Comparison of ENCODE assay signal across 12 cellular contexts in genomic region chr2:195468771-195469170, GRCh38.
A peak's percentile ranks its signal among the peaks of the same experiment; 100 is the strongest.
DNase-seq lines count a peak whose midpoint lies in the region; ATAC-seq and TF ChIP-seq lines count a peak whose summit lies in the region.
"Had no signal": no experiment of that assay in that cellular context is flagged by ENCODE, and none has a peak within 500 bp of the region (broad histone marks: within the 10 kb centered on the region; RNA-seq: fewer than 3 reads in every experiment).

No MANE protein-coding gene starts in this region.

- H3K4me2 ChIP-seq in MM.1S (ENCODE audit: low read depth, low read length), result peak overlapping the region; percentile 57

- peak overlapping the region; percentile 64 for H3K27ac ChIP-seq in MM.1S (ENCODE audit: low read length)
- no peak overlapping the region for H3K27ac ChIP-seq in transverse colon
- H3K27ac ChIP-seq: neutrophil had no signal

- in situ Hi-C loops in transverse colon (cut with MboI; ENCODE audit: low pct_ligation_motif_present in 1 of 4, low pct_unique_long_range_greater_than_20kb in 1 of 4, low sequenced_read_pairs in 3 of 4), result no loop called here

- TF ChIP-seq EP300 in transverse colon (IDR thresholded peaks at IDR 0.05; ENCODE audit: low read depth), result no peak

- no peak overlapping the region for H2AFZ ChIP-seq in MM.1S (ENCODE audit: low read length)

- H3K4me3 ChIP-seq in MM.1S (ENCODE audit: low read length), result peak overlapping the region; percentile 0; the same call in 1 of the 2 replicates
- H3K4me3 ChIP-seq in transverse colon, result no peak overlapping the region

- no peaks in the 10 kb centered on the region for H3K9me2 ChIP-seq in MM.1S (replicated peaks; ENCODE audit: insufficient read depth, low read length)

- H3F3A ChIP-seq in MM.1S (ENCODE audit: insufficient read depth, low read length), result peaks cover 29% of the 10 kb centered on the region

- DNase-seq in MM.1S, result peak; percentile 53
- no peak for DNase-seq in activated CD8-positive, alpha-beta memory T cell treated with anti-CD3 and anti-CD28 coated beads, Interleukin-2, amount 50 U/mL, for 4 hours
- no peak for DNase-seq in HUDEP-2 (lab: John Stamatoyannopoulos, UW; ENCODE audit: unreplicated experiment in 76 of 76)
- DNase-seq in transverse colon, result no peak
- DNase-seq in NCI-H748 (lab: John Stamatoyannopoulos, UW; ENCODE audit: unreplicated experiment), result no peak
- DNase-seq: cerebellar nuclear complex, NCI-H1105 treated with DMSO at 0.1 percent for 48 hours had no signal

- intact Hi-C loops in transverse colon (cut with DNase I; ENCODE audit: low total_unique reads), result no loop called here

- TF ChIP-seq CTCF in MM.1S (IDR thresholded peaks at IDR 0.05; ENCODE audit: low read length) (no peak), transverse colon (IDR thresholded peaks at IDR 0.05) (no peak)

- H3K79me2 ChIP-seq in MM.1S (ENCODE audit: low read length), result no peaks in the 10 kb centered on the region

- no peak for TF ChIP-seq POLR2A in transverse colon (IDR thresholded peaks at IDR 0.05)

- peak overlapping the region; percentile 11; the same call in 1 of the 2 replicates for H3K9ac ChIP-seq in MM.1S (ENCODE audit: low read length)

- peaks cover 53% of the 10 kb centered on the region for H3K4me1 ChIP-seq in MM.1S (ENCODE audit: low read length)
- no peaks in the 10 kb centered on the region for H3K4me1 ChIP-seq in transverse colon

- no peaks in the 10 kb centered on the region for H3K9me3 ChIP-seq in MM.1S (replicated peaks; ENCODE audit: insufficient read depth, low read length)
- no peaks in the 10 kb centered on the region for H3K9me3 ChIP-seq in transverse colon
- H3K9me3 ChIP-seq: neutrophil had no signal

- no peaks in the 10 kb centered on the region for H4K20me1 ChIP-seq in MM.1S (ENCODE audit: insufficient read depth, low read length)

- WGBS in transverse colon (ENCODE audit: low coverage in 1 of 2), 2 donors, result 91 to 92% methylated on average over 2 of the region's 2 CpGs

- peak; percentile 83 for ATAC-seq in GM18502 (IDR thresholded peaks at IDR 0.05; ENCODE audit: poor library complexity, unreplicated experiment)
- ATAC-seq in GM21360 (IDR thresholded peaks at IDR 0.05; ENCODE audit: unreplicated experiment), result peak; percentile 78
- ATAC-seq in HG02973 (IDR thresholded peaks at IDR 0.05; ENCODE audit: unreplicated experiment), result peak; percentile 80
- ATAC-seq: activated CD4-positive, CD25-positive, alpha-beta regulatory T cell treated with anti-CD3 and anti-CD28 coated beads, Interleukin-2, amount 50 U/mL, for 24 hours had no signal

- H3K36me3 ChIP-seq in MM.1S (replicated peaks; ENCODE audit: insufficient read depth, low read length), result no peaks in the 10 kb centered on the region
- H3K36me3 ChIP-seq in transverse colon, result no peaks in the 10 kb centered on the region
- H3K36me3 ChIP-seq: neutrophil had no signal

- no peaks in the 10 kb centered on the region for H3K27me3 ChIP-seq in MM.1S (replicated peaks; ENCODE audit: insufficient read depth, low read length)
- no peaks in the 10 kb centered on the region for H3K27me3 ChIP-seq in transverse colon
- H3K27me3 ChIP-seq: neutrophil had no signal
